In genomic region chr15:92655178-92655995, GRCh38 we compare ENCODE assay signal across 8 cellular contexts. TPM values are rescaled to one million over a fixed set of nuclear protein-coding genes. Genes with fewer than 3 reads are reported as not detected.
DNase-seq lines count a peak whose midpoint lies in the region; ATAC-seq and TF ChIP-seq lines count a peak whose summit lies in the region.

TSS of gene FAM174B (minus strand) at chr15:92655775.

- H3K27ac ChIP-seq in CD4-positive, alpha-beta memory T cell (ENCODE audit: low read depth, low read length), result no peak within 1 kb of the TSS
- H3K27ac ChIP-seq in gastroesophageal sphincter (peak within 1 kb of the TSS; percentile 51 to 88 (median 76)), aorta (ENCODE audit: low read depth in 1 of 2, low read length in 2 of 2) (no peak within 1 kb of the TSS)

- H3K9me3 Mint-ChIP-seq in CD4-positive, alpha-beta memory T cell, result peaks cover 0 to 4% (median 2%) of the 10 kb centered on the region in 8 donors

- 0 to 1% methylated on average over 1 to 14 of the region's 100 CpGs for WGBS in gastroesophageal sphincter (ENCODE audit: low coverage in 1 of 2), 2 donors
- WGBS in aorta, 2 donors, result 1% methylated on average over 83 to 100 of the region's 100 CpGs

- TF ChIP-seq CTCF in LNCaP clone FGC (IDR thresholded peaks at IDR 0.05; ENCODE audit: control insufficient read depth, extremely low read depth, insufficient read depth) (0 out of 2 replicates have a peak, but pooled peaks have one; percentile 21), gastroesophageal sphincter (IDR thresholded peaks at IDR 0.05) (no peak), omental fat pad (IDR thresholded peaks at IDR 0.05) (no peak)

- intact Hi-C loops in CD4-positive, alpha-beta memory T cell (cut with micrococcal nuclease), result no loop called here
- intact Hi-C loops in aorta (cut with DNase I), result no loop called here

- no peak within 1 kb of the TSS for H3K4me3 ChIP-seq in CD4-positive, alpha-beta memory T cell (ENCODE audit: low read length in 2 of 2)
- peak within 1 kb of the TSS; percentile 65 for H3K4me3 ChIP-seq in LNCaP clone FGC (ENCODE audit: low read depth, low read length)
- peak within 1 kb of the TSS; percentile 56 to 64 for H3K4me3 ChIP-seq in gastroesophageal sphincter
- H3K4me3 ChIP-seq in aorta (ENCODE audit: low read length in 2 of 2), result peak within 1 kb of the TSS; percentile 45 to 64

- CTCF ChIA-PET in CD4-positive, alpha-beta memory T cell (lab: Charles Lee; ENCODE audit: partially characterized antibody), result no interaction called here

- H3K36me3 Mint-ChIP-seq in CD4-positive, alpha-beta memory T cell, result no peaks in the 10 kb centered on the region

- peaks cover 32 to 37% of the 10 kb centered on the region in 2 donors for H3K27me3 Mint-ChIP-seq in CD4-positive, alpha-beta memory T cell

- ATAC-seq in GM19351 (IDR thresholded peaks at IDR 0.05; ENCODE audit: unreplicated experiment) (peak; percentile 58), gastroesophageal sphincter (peak; percentile 70), omental fat pad (ENCODE audit: low FRiP score) (peak; percentile 77), aorta (ENCODE audit: low FRiP score) (peak; percentile 53)

- POLR2A ChIA-PET in CD4-positive, alpha-beta memory T cell (lab: Charles Lee; ENCODE audit: partially characterized antibody), result no interaction called here

- TF ChIP-seq POLR2A in gastroesophageal sphincter (IDR thresholded peaks at IDR 0.05), result peak in 1 of 2 donors; percentile 52

- peaks cover 5% of the 10 kb centered on the region for H3K4me1 ChIP-seq in CD4-positive, alpha-beta memory T cell (ENCODE audit: insufficient read depth, low read length)
- H3K4me1 ChIP-seq in gastroesophageal sphincter (peaks cover 0 to 54% (median 23%) of the 10 kb centered on the region in 3 donors), aorta (ENCODE audit: control insufficient read depth in 1 of 2, insufficient read depth in 2 of 2, low read length in 2 of 2) (no peaks in the 10 kb centered on the region)

- no peak for DNase-seq in CD4-positive, alpha-beta memory T cell
- DNase-seq in LNCaP clone FGC (ENCODE audit: low read depth) (no peak), activated T-cell treated with anti-CD3 and anti-CD28 coated beads for 24 hours (ENCODE audit: low read depth) (peak; percentile 13), omental fat pad (ENCODE audit: low spot score) (no peak), aorta (peak; percentile 61 to 88), NCI-H524 treated with DMSO at 0.1 percent for 48 hours (lab: John Stamatoyannopoulos, UW) (no peak)

- H3K4me3 Mint-ChIP-seq in CD4-positive, alpha-beta memory T cell, result peak within 1 kb of the TSS; percentile 54 to 84 (median 68)

- H3K27me3 ChIP-seq in CD4-positive, alpha-beta memory T cell (ENCODE audit: insufficient read depth, low read length), result no peaks in the 10 kb centered on the region
- H3K27me3 ChIP-seq in gastroesophageal sphincter, result no peaks in the 10 kb centered on the region
- H3K27me3 ChIP-seq in aorta (ENCODE audit: control insufficient read depth in 1 of 2, insufficient read depth in 2 of 2, low read length in 1 of 2), result no peaks in the 10 kb centered on the region

- no peak for TF ChIP-seq EP300 in gastroesophageal sphincter (IDR thresholded peaks at IDR 0.05)

- H3K27ac Mint-ChIP-seq in CD4-positive, alpha-beta memory T cell, result no peak within 1 kb of the TSS

- H3K4me1 Mint-ChIP-seq in CD4-positive, alpha-beta memory T cell, result peaks cover 2 to 13% (median 6%) of the 10 kb centered on the region in 4 donors

- no peaks in the 10 kb centered on the region for H3K36me3 ChIP-seq in CD4-positive, alpha-beta memory T cell (ENCODE audit: insufficient read depth, low read length)
- H3K36me3 ChIP-seq in gastroesophageal sphincter, result no peaks in the 10 kb centered on the region
- H3K36me3 ChIP-seq in aorta (ENCODE audit: control insufficient read depth in 1 of 2, insufficient read depth in 2 of 2, low read length in 1 of 2), result no peaks in the 10 kb centered on the region

- H3K9me3 ChIP-seq in CD4-positive, alpha-beta memory T cell (ENCODE audit: control insufficient read depth in 1 of 2, low read length in 2 of 2), result no peaks in the 10 kb centered on the region
- no peaks in the 10 kb centered on the region for H3K9me3 ChIP-seq in gastroesophageal sphincter
- H3K9me3 ChIP-seq in aorta (ENCODE audit: control insufficient read depth, low read length), result no peaks in the 10 kb centered on the region

RNA-seq across cellular contexts. Expression of gene FAM174B, which starts in this region (rescaled TPM):
- 1 to 10 TPM; 6.6 to 8.3 TPM for total RNA-seq in CD4-positive, alpha-beta memory T cell
- 1 to 10 TPM; 2.4 to 3.3 TPM for polyA plus RNA-seq in CD4-positive, alpha-beta memory T cell
- total RNA-seq in gastroesophageal sphincter (10 to 100 TPM in 3 of 4 donors, 1 to 10 TPM in 1; 9.2 to 15.5 (median 13.3) TPM), omental fat pad (10 to 100 TPM in 2 of 4 donors, 1 to 10 TPM in 2; 3.1 to 17.0 (median 11.1) TPM), aorta (10 to 100 TPM; 10.3 to 16.0 TPM)
- polyA plus RNA-seq in aorta, result 1 to 10 TPM in 1 of 2 donors, not detected in 1; 3.3 TPM

Comparison
In these comparisons a context has a peak if more than half of its experiments do, and no peak if none do; other contexts are left out.
1. DNase-seq: peak in activated T-cell treated with anti-CD3 and anti-CD28 coated beads for 24 hours (single experiment) and aorta (2 of 2); none in CD4-positive, alpha-beta memory T cell (0 of 5), LNCaP clone FGC (single experiment), omental fat pad (single experiment) and NCI-H524 treated with DMSO at 0.1 percent for 48 hours (single experiment).
2. H3K27ac ChIP-seq: peak in gastroesophageal sphincter (4 of 4); none in CD4-positive, alpha-beta memory T cell (single experiment) and aorta (0 of 2).
3. H3K4me3 ChIP-seq: peak in LNCaP clone FGC (single experiment), gastroesophageal sphincter (2 of 2) and aorta (2 of 2); none in CD4-positive, alpha-beta memory T cell (0 of 2).
4. Peak in every context shown above with its lines, with median percentiles within 50 percentile points of each other: ATAC-seq.